25 cellular contexts compared by ENCODE assay signal in the genomic region with DNA sequence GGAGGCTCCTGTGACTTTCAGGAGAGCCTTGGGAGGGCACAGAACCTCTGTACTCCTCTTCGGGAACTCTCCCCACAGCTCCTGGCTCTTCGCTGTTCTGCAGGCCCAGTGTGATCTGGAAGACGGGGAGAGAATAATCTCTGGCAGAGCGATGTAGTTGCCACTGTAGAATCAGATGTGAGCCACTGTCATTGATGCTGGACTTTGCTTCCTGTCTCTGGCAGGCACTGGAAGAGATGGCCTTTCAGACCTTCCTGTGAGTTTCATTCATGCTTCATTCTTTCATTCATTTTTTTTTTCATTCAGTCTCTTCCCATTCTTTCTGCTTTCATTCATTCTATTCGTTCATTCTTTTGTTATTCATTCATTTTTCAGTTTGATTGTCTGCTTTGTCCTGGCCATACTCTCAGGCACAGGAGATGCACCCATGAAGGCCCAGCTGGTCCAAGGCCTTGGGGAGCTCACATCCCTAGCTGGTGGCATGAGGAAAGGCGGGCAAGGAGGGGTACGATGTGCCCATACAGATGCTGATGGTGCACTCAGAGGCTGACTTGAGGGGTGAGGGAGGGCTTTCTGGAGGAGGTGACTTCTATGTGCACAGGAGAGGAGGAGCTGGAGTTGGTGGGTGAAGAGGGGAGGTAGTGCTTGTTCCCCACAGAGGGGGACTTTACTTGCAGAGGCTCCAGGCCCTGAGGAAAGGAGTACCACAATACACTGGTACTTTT. TPM values are rescaled to one million over a fixed set of nuclear protein-coding genes. Genes with fewer than 3 reads are reported as not detected.
DNase-seq lines count a peak whose midpoint lies in the region; ATAC-seq, FAIRE-seq and TF ChIP-seq lines count a peak whose summit lies in the region.
"Had no signal": no experiment of that assay in that cellular context is flagged by ENCODE, and none has a peak within 500 bp of the region (broad histone marks: within the 10 kb centered on the region; RNA-seq: fewer than 3 reads in every experiment).

No MANE protein-coding gene starts in this region.

- no peak for ATAC-seq in A549
- no peak for ATAC-seq in K562
- ATAC-seq in naive B cell (ENCODE audit: low read depth in 2 of 2), result no peak
- ATAC-seq in HG03565 (IDR thresholded peaks at IDR 0.05; ENCODE audit: unreplicated experiment), result no peak
- ATAC-seq in HG03108 (IDR thresholded peaks at IDR 0.05; ENCODE audit: unreplicated experiment), result no peak
- ATAC-seq: activated CD8-positive, alpha-beta memory T cell treated with anti-CD3 and anti-CD28 coated beads, Interleukin-2, amount 10 ng/mL, durations not matched to agents 7 days and 5 days; body of pancreas; gastrocnemius medialis; T-cell had no signal

- H3K9ac ChIP-seq in H9 (ENCODE audit: extremely low read depth, insufficient read length, low read length), result no peak overlapping the region
- peak overlapping the region in 1 of 2 experiments; percentile 49; a peak in 1 of 4 replicates for H3K9ac ChIP-seq in K562 (ENCODE audit: insufficient read depth in 1 of 2, low read depth in 2 of 2, low read length in 2 of 2)

- in situ Hi-C loops in K562 (cut with MboI) (no loop called here), G401 (cut with HindIII; ENCODE audit: low sequenced_read_pairs) (no loop called here)

- H3K79me2 ChIP-seq in H9 (ENCODE audit: insufficient read depth, low read length), result peaks cover 16% of the 10 kb centered on the region; the same call in 1 of the 2 replicates
- H3K79me2 ChIP-seq in K562 (ENCODE audit: control insufficient read depth, insufficient read depth, low read length), result peaks cover 96% of the 10 kb centered on the region

- H4K91ac ChIP-seq in H9 (ENCODE audit: insufficient read length, low read depth, low read length), result no peak overlapping the region

- H2AK5ac ChIP-seq in H9 (ENCODE audit: insufficient read length, low read length), result no peak overlapping the region

- H3K9me3 ChIP-seq in A549, result no peaks in the 10 kb centered on the region
- H3K9me3 ChIP-seq in H9 (ENCODE audit: control insufficient read depth, low read depth, low read length), result no peaks in the 10 kb centered on the region
- no peaks in the 10 kb centered on the region for H3K9me3 ChIP-seq in K562 (replicated peaks; ENCODE audit: control insufficient read depth, insufficient read depth, low read depth, low read length)
- H3K9me3 ChIP-seq: body of pancreas, esophagus muscularis mucosa, gastrocnemius medialis, SJCRH30 had no signal

- H3K4me3 ChIP-seq in A549, result no peak overlapping the region
- no peak overlapping the region for H3K4me3 ChIP-seq in K562
- H3K4me3 ChIP-seq: body of pancreas, esophagus muscularis mucosa, gastrocnemius medialis, SJCRH30 had no signal

- H2AFZ ChIP-seq in H9 (ENCODE audit: low read length) (no peak overlapping the region), K562 (ENCODE audit: low read depth, low read length) (no peak overlapping the region)

- no peak overlapping the region for H3T11ph ChIP-seq in H9 (ENCODE audit: low read length)

- H3K4me1 Mint-ChIP-seq in H9 (peaks cover 40 to 41% of the 10 kb centered on the region in 2 experiments), naive B cell (peaks cover 39 to 76% (median 73%) of the 10 kb centered on the region in 3 donors)

- H3K18ac ChIP-seq in H9 (ENCODE audit: insufficient read length, low read depth, low read length), result no peak overlapping the region

- intact Hi-C loops in K562 (cut with micrococcal nuclease), result no loop called here

- DNase-seq in A549 (ENCODE audit: low read depth in 1 of 2, low spot score in 1 of 2) (no peak), H9 (no peak), K562 (ENCODE audit: extremely low read depth in 1 of 4, low spot score in 3 of 4) (no peak), naive B cell (no peak), G401 (ENCODE audit: low spot score) (no peak), cerebellum (ENCODE audit: low spot score) (no peak)
- DNase-seq: activated CD4-positive, alpha-beta T cell treated with anti-CD3 and anti-CD28 coated beads for 4 hours; activated CD8-positive, alpha-beta memory T cell treated with anti-CD3 and anti-CD28 coated beads, Interleukin-2, amount 10 ng/mL, durations not matched to agents 7 days and 5 days; activated naive CD8-positive, alpha-beta T cell treated with anti-CD3 and anti-CD28 coated beads, Interleukin-2, amount 10 ng/mL, durations not matched to agents 7 days and 5 days; body of pancreas; effector CD8-positive, alpha-beta T cell; gastrocnemius medialis; hypothalamus; NCI-H187; NCI-H69; OCI-M1; SJCRH30; T-cell had no signal

- H3K27ac ChIP-seq in A549, result peak overlapping the region in 1 of 2 experiments; percentile 77; a peak in 3 of 6 replicates
- H3K27ac ChIP-seq in H9 (ENCODE audit: insufficient read length, low read depth, low read length), result no peak overlapping the region
- H3K27ac ChIP-seq in K562 (ENCODE audit: extremely low read depth, low read depth, low read length), result no peak overlapping the region
- H3K27ac ChIP-seq: body of pancreas, C4-2B, esophagus muscularis mucosa, gastrocnemius medialis, SJCRH30 had no signal

- TF ChIP-seq RAD21 in A549 (conservative IDR thresholded peaks at IDR 0.05 in 1 of 2, IDR thresholded peaks at IDR 0.05 in 1 of 2) (no peak), K562 (CRISPR knock-in tag; conservative IDR thresholded peaks at IDR 0.05 in 1 of 2, IDR thresholded peaks at IDR 0.05 in 1 of 2) (no peak)

- no TSS peak for BruUV-seq in K562 (replicated peaks; lab: Mats Ljungman, UMichigan)

- H3K27ac Mint-ChIP-seq in H9 (peak overlapping the region; percentile 8 to 85 (median 22); a peak in 5 of 7 replicates), naive B cell (peak overlapping the region in 5 of 6 donors; percentile 19 to 85 (median 26))
- H3K27ac Mint-ChIP-seq: activated CD8-positive, alpha-beta memory T cell treated with anti-CD3 and anti-CD28 coated beads, Interleukin-2, amount 10 ng/mL, durations not matched to agents 7 days and 5 days; activated naive CD8-positive, alpha-beta T cell treated with anti-CD3 and anti-CD28 coated beads, Interleukin-2, amount 10 ng/mL, durations not matched to agents 7 days and 5 days; activated T-helper 1 cell treated with anti-CD3 and anti-CD28 coated beads, Interleukin-12 subunit alpha, Interleukin-12 subunit beta, Interleukin-2, Interleukin-4 antibody, amounts not matched to agents 30 ng/mL and 10 ng/mL and 1 ng/mL, durations not matched to agents 14 hours and 24 hours and 36 hours; T-cell had no signal

- POLR2A ChIA-PET in A549 (lab: Yijun Ruan, JAX), result no interaction called here
- POLR2A ChIA-PET in K562 (lab: Yijun Ruan, JAX), result interaction anchor here (0.6 to 1.2 kb wide), 4 partner anchors 11 to 172 kb away, joined by 3 to 5 read pairs (median 4); no protein-coding TSS in a partner anchor

- H3K27me3 Mint-ChIP-seq in H9 (ENCODE audit: low read depth), result no peaks in the 10 kb centered on the region
- H3K27me3 Mint-ChIP-seq in naive B cell, result no peaks in the 10 kb centered on the region
- H3K27me3 Mint-ChIP-seq: activated CD8-positive, alpha-beta memory T cell treated with anti-CD3 and anti-CD28 coated beads, Interleukin-2, amount 10 ng/mL, durations not matched to agents 7 days and 5 days; activated naive CD8-positive, alpha-beta T cell treated with anti-CD3 and anti-CD28 coated beads, Interleukin-2, amount 10 ng/mL, durations not matched to agents 7 days and 5 days; T-cell had no signal

- TF ChIP-seq EP300 in A549 (IDR thresholded peaks at IDR 0.05) (no peak), K562 (IDR thresholded peaks at IDR 0.05; ENCODE audit: low read length) (no peak)

- no peaks in the 10 kb centered on the region for H3K9me1 ChIP-seq in K562 (ENCODE audit: control insufficient read depth, insufficient read depth, low read length)

- no peak overlapping the region for H4K8ac ChIP-seq in H9 (replicated peaks; ENCODE audit: insufficient read length, low read depth, low read length)

- H3K56ac ChIP-seq in H9 (ENCODE audit: insufficient read length, low read depth, low read length), result no peak overlapping the region

- H3K27me3 ChIP-seq in H9 (ENCODE audit: insufficient read depth, low read length) (no peaks in the 10 kb centered on the region), K562 (ENCODE audit: control insufficient read depth in 2 of 2, insufficient read depth in 2 of 2, low read length in 2 of 2) (no peaks in the 10 kb centered on the region)
- H3K27me3 ChIP-seq: body of pancreas, esophagus muscularis mucosa, gastrocnemius medialis, SJCRH30 had no signal

- no peak overlapping the region for H3K4me3 Mint-ChIP-seq in H9
- peak overlapping the region in 5 of 8 donors; percentile 26 to 69 (median 43) for H3K4me3 Mint-ChIP-seq in naive B cell
- H3K4me3 Mint-ChIP-seq: activated CD8-positive, alpha-beta memory T cell treated with anti-CD3 and anti-CD28 coated beads, Interleukin-2, amount 10 ng/mL, durations not matched to agents 7 days and 5 days; activated naive CD8-positive, alpha-beta T cell treated with anti-CD3 and anti-CD28 coated beads, Interleukin-2, amount 10 ng/mL, durations not matched to agents 7 days and 5 days; activated T-helper 1 cell treated with anti-CD3 and anti-CD28 coated beads, Interleukin-12 subunit alpha, Interleukin-12 subunit beta, Interleukin-2, Interleukin-4 antibody, amounts not matched to agents 30 ng/mL and 10 ng/mL and 1 ng/mL, durations not matched to agents 14 hours and 24 hours and 36 hours; T-cell had no signal

- no peak overlapping the region for H3K14ac ChIP-seq in H9 (ENCODE audit: insufficient read depth, low read length)

- H3K4me2 ChIP-seq in A549 (peak overlapping the region; percentile 23; the same call in 1 of the 3 replicates), H9 (ENCODE audit: insufficient read depth, insufficient read length, low read length) (no peak overlapping the region), K562 (ENCODE audit: insufficient read depth, low read length) (no peak overlapping the region)

- no peaks in the 10 kb centered on the region for H3K36me3 Mint-ChIP-seq in H9 (ENCODE audit: insufficient read depth in 1 of 3, low read depth in 3 of 3)
- peaks cover 0 to 5% of the 10 kb centered on the region in 2 donors for H3K36me3 Mint-ChIP-seq in naive B cell
- H3K36me3 Mint-ChIP-seq: activated CD8-positive, alpha-beta memory T cell treated with anti-CD3 and anti-CD28 coated beads, Interleukin-2, amount 10 ng/mL, durations not matched to agents 7 days and 5 days; T-cell had no signal

- no peak overlapping the region for H2BK15ac ChIP-seq in H9 (ENCODE audit: low read depth, low read length)

- CTCF ChIA-PET in A549 (lab: Yijun Ruan, JAX), result interaction anchor here (0.8 to 1.2 kb wide), 2 partner anchors 13 to 15 kb away, joined by 3 to 4 read pairs; no protein-coding TSS in a partner anchor
- CTCF ChIA-PET in K562 (lab: Yijun Ruan, JAX; ENCODE audit: low intra/inter-chr PET ratio), result no interaction called here

- H4K20me1 ChIP-seq in H9 (ENCODE audit: control insufficient read depth, insufficient read depth, insufficient read length), result peaks cover 2% of the 10 kb centered on the region
- H4K20me1 ChIP-seq in K562 (replicated peaks; ENCODE audit: control insufficient read depth, insufficient read depth, low read length), result peaks cover 16% of the 10 kb centered on the region; the same call in 1 of the 2 replicates

- peaks cover 28% of the 10 kb centered on the region; the same call in 2 of the 3 replicates for H3K36me3 ChIP-seq in K562 (ENCODE audit: control insufficient read depth, insufficient read depth, low read length)
- H3K36me3 ChIP-seq: esophagus muscularis mucosa, gastrocnemius medialis, SJCRH30 had no signal

- 86% methylated on average over 7 of the region's 7 CpGs for WGBS in A549 (ENCODE audit: missing lambda C conversion rate)
- WGBS in H9 (ENCODE audit: extremely low coverage, insufficient read length, low lambda C conversion rate), result no CpG with 5 or more reads among the region's 7 CpGs
- WGBS in K562 (ENCODE audit: insufficient coverage, low coverage, missing lambda C conversion rate), result 85% methylated on average over 7 of the region's 7 CpGs

- no peak overlapping the region for H2BK20ac ChIP-seq in H9 (ENCODE audit: low read depth, low read length, poor library complexity, severe bottlenecking)

- H3K4me1 ChIP-seq in A549, result peaks cover 100% of the 10 kb centered on the region
- no peaks in the 10 kb centered on the region; the same call in 1 of the 2 replicates for H3K4me1 ChIP-seq in H9 (ENCODE audit: insufficient read depth, low read length)
- peaks cover 40 to 53% of the 10 kb centered on the region in 2 experiments for H3K4me1 ChIP-seq in K562 (replicated peaks in 1 of 2; ENCODE audit: control insufficient read depth in 2 of 2, insufficient read depth in 2 of 2, low read length in 2 of 2)
- H3K4me1 ChIP-seq: gastrocnemius medialis, SJCRH30 had no signal

- H2BK12ac ChIP-seq in H9 (ENCODE audit: insufficient read length, low read depth, low read length), result no peak overlapping the region

- TF ChIP-seq CTCF in A549 (IDR thresholded peaks at IDR 0.05), result no peak
- TF ChIP-seq CTCF in H9 (conservative IDR thresholded peaks at IDR 0.05), result no peak
- TF ChIP-seq CTCF in K562 (IDR thresholded peaks at IDR 0.05 in 2 of 3, conservative IDR thresholded peaks at IDR 0.05 in 1 of 3; ENCODE audit: insufficient read depth in 2 of 3, low read depth in 1 of 3, low read length in 3 of 3), result no peak

- no peaks in the 10 kb centered on the region for H3K23me2 ChIP-seq in H9 (ENCODE audit: insufficient read length, low read depth, low read length, poor library complexity, severe bottlenecking)

- H3K9me3 Mint-ChIP-seq in H9 (no peaks in the 10 kb centered on the region), naive B cell (no peaks in the 10 kb centered on the region)
- H3K9me3 Mint-ChIP-seq: activated naive CD8-positive, alpha-beta T cell treated with anti-CD3 and anti-CD28 coated beads, Interleukin-2, amount 10 ng/mL, durations not matched to agents 7 days and 5 days; activated T-helper 1 cell treated with anti-CD3 and anti-CD28 coated beads, Interleukin-12 subunit alpha, Interleukin-12 subunit beta, Interleukin-2, Interleukin-4 antibody, amounts not matched to agents 30 ng/mL and 10 ng/mL and 1 ng/mL, durations not matched to agents 14 hours and 24 hours and 36 hours; T-cell had no signal

- H3K79me1 ChIP-seq in H9 (ENCODE audit: insufficient read depth, low read depth, low read length, poor library complexity, severe bottlenecking), result peaks cover 6% of the 10 kb centered on the region

- FAIRE-seq in A549 (lab: Jason Lieb, UNC), result no peak
- peak; percentile 56 for FAIRE-seq in K562 (lab: Jason Lieb, UNC)
- FAIRE-seq: keratinocyte, TTC549 had no signal

- no peak overlapping the region for H3K23ac ChIP-seq in H9 (ENCODE audit: insufficient read length, low read depth, low read length)

- no peak overlapping the region for H2BK120ac ChIP-seq in H9 (ENCODE audit: low read depth, low read length, poor library complexity, severe bottlenecking)

- TF ChIP-seq POLR2A in A549 (IDR thresholded peaks at IDR 0.05; ENCODE audit: low read length) (no peak), K562 (conservative IDR thresholded peaks at IDR 0.05) (no peak)

- H4K5ac ChIP-seq in H9 (ENCODE audit: insufficient read length, low read depth, low read length), result no peak overlapping the region

- no peak overlapping the region for H2BK5ac ChIP-seq in H9 (ENCODE audit: insufficient read length, low read length)

- no peak overlapping the region for H3K4ac ChIP-seq in H9 (ENCODE audit: low read depth, low read length)

RNA-seq across cellular contexts. Expression of a gene that starts 44.2 kb away (rescaled TPM):
- 21.6 and 44.7 TPM in 2 replicates for polyA plus RNA-seq in A549 (2011; rRNA removed)
- polyA plus RNA-seq in A549 (2012; cell fraction: cytosol; rRNA removed), result 78.5 and 97.9 TPM in 2 replicates
- polyA plus RNA-seq in A549 (2012; cell fraction: nucleus; rRNA removed), result 128 and 142 TPM in 2 replicates
- 118 to 129 TPM (median 125 TPM) in 3 replicates for polyA plus RNA-seq in A549 (2017; fragmentation: RNase III; extraction: RNeasy Plus Mini Kit Qiagen cat#74134 plus additional on column Dnase treatment)
- 89.1 and 130 TPM in 2 replicates for polyA minus RNA-seq in A549 (2011; rRNA and poly(A)+ RNA removed)
- total RNA-seq in H9 (2021), result 48.2 and 49.7 TPM in 2 replicates
- total RNA-seq in K562 (2011; cell fraction: chromatin; rRNA removed; ENCODE audit: low replicate concordance), result 107 and 183 TPM in 2 replicates
- total RNA-seq in K562 (2011; cell fraction: nucleolus; rRNA removed), result 75.7 and 79.0 TPM in 2 replicates
- total RNA-seq in K562 (2011; cell fraction: nucleoplasm; rRNA removed), result 101 and 152 TPM in 2 replicates
- total RNA-seq in K562 (2014; rRNA removed), result 16.1 and 19.1 TPM in 2 replicates
- total RNA-seq in K562 (2014; rRNA removed; fragmentation: Illumina TruSeq; extraction: Trizol), result 10.3 and 10.8 TPM in 2 replicates
- total RNA-seq in K562 (2015; rRNA removed; fragmentation: Illumina TruSeq; extraction: Trizol), result 9.7 and 11.5 TPM in 2 replicates
- total RNA-seq in K562 (2021), result 66.4 and 82.5 TPM in 2 replicates
- polyA plus RNA-seq in K562 (2011; rRNA removed), result 8.1 and 19.2 TPM in 2 replicates
- polyA plus RNA-seq in K562 (2011; cell fraction: cytosol; rRNA removed), result 17.6 and 21.0 TPM in 2 replicates
- polyA plus RNA-seq in K562 (2011; cell fraction: nucleus; rRNA removed), result 46.1 and 50.8 TPM in 2 replicates
- polyA plus RNA-seq in K562 (2012), result 51.9 and 88.9 TPM in 2 replicates
- 39.4 and 41.6 TPM in 2 replicates for polyA plus RNA-seq in K562 (2014; fragmentation: Illumina TruSeq; extraction: Trizol)
- 1 to 10 TPM in 1 of 2 experiments, under 1 TPM in 1; 0.94 to 1.9 TPM for polyA plus RNA-seq in K562 (2014; fragmentation: Nextera tagmentation; extraction: Ambion mirVana)
- polyA plus RNA-seq in K562 (2014; rRNA removed), result 15.6 and 21.0 TPM in 2 replicates
- 20.3 and 24.1 TPM in 2 replicates for polyA minus RNA-seq in K562 (2011; rRNA and poly(A)+ RNA removed)
- polyA minus RNA-seq in K562 (2011; cell fraction: cytosol; rRNA and poly(A)+ RNA removed), result 45.6 and 90.6 TPM in 2 replicates
- 26.0 and 43.0 TPM in 2 replicates for polyA minus RNA-seq in K562 (2011; cell fraction: nucleus; rRNA and poly(A)+ RNA removed)
- 1 to 10 TPM in 3 of 6 donors, under 1 TPM in 3; 0.61 to 2.5 (median 1.3) TPM for polyA plus RNA-seq in naive B cell (ENCODE audit: low read depth in 6 of 6)
- total RNA-seq in G401 (2014; rRNA removed; shearing (Covaris generic)), result 4.6 and 8.6 TPM in 2 replicates
- 44.4 TPM for total RNA-seq in cerebellum

Comparison
In these comparisons a context has a peak if more than half of its experiments do, and no peak if none do; other contexts are left out.
1. H3K4me3 Mint-ChIP-seq: peak in naive B cell (5 of 8); none in H9 (0 of 2).